In the genomic region with DNA sequence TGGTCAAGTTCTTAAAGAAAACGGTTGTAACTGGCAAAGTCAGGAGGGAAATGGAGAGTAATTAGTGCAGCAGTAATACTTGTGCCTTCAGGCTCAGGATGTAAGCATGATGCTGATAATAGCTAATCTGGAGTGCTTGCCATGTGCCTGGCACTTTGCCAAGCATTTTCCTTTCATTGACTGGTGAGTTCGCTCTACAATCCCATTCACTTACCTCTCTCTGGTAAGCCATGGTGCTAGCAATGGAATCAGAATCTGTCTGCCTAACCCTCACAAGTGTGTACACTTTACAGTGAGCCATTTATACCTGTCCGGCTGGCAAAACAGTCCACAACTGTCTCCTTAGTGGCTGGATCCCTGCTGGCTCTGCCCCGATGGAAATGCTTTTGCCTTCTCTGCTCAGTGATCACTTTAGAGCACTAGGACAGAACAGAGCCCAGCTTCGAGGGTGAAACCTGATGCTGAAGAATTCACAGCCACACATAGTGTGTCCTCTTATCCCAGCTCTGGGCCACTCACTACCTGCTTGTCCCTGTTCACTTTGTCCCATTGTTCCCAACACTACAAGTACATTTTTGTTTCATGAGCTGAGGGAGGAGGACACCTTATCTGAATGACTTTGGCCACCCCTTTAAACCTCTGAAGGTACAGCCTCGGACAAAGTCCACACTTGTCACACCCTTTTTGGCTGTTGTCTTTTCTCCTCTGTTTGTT, we compare ENCODE assay signal across 12 cellular contexts. TPM values are rescaled to one million over a fixed set of nuclear protein-coding genes. Genes with fewer than 3 reads are reported as not detected.
DNase-seq lines count a peak whose midpoint lies in the region; ATAC-seq and TF ChIP-seq lines count a peak whose summit lies in the region.
"Had no signal": no experiment of that assay in that cellular context is flagged by ENCODE, and none has a peak within 500 bp of the region (broad histone marks: within the 10 kb centered on the region; RNA-seq: fewer than 3 reads in every experiment).

No MANE protein-coding gene starts in this region.

- H3K27me3 ChIP-seq in mucosa of stomach (ENCODE audit: control insufficient read depth, insufficient read depth, low read length): no peaks in the 10 kb centered on the region
- H3K27me3 ChIP-seq in suprapubic skin: no peaks in the 10 kb centered on the region
- no peaks in the 10 kb centered on the region for H3K27me3 ChIP-seq in breast epithelium
- H3K27me3 ChIP-seq: adrenal gland, tibial nerve had no signal

- no peak overlapping the region for H3K27ac Mint-ChIP-seq in T-helper 17 cell

- H3K4me1 Mint-ChIP-seq in T-helper 17 cell: peaks cover 2% of the 10 kb centered on the region

- TF ChIP-seq CTCF in suprapubic skin (IDR thresholded peaks at IDR 0.05): no peak
- no peak for TF ChIP-seq CTCF in breast epithelium (IDR thresholded peaks at IDR 0.05)

- H3K27me3 Mint-ChIP-seq in T-helper 17 cell: no peaks in the 10 kb centered on the region

- no peaks in the 10 kb centered on the region for H3K9me3 ChIP-seq in mucosa of stomach (ENCODE audit: control insufficient read depth, low read length)
- H3K9me3 ChIP-seq in suprapubic skin: no peaks in the 10 kb centered on the region
- no peaks in the 10 kb centered on the region for H3K9me3 ChIP-seq in T-helper 17 cell (ENCODE audit: control insufficient read depth, low read length, poor library complexity, severe bottlenecking)
- no peaks in the 10 kb centered on the region for H3K9me3 ChIP-seq in breast epithelium
- H3K9me3 ChIP-seq: adrenal gland, tibial nerve had no signal

- H3K36me3 Mint-ChIP-seq in T-helper 17 cell (ENCODE audit: low read depth): no peaks in the 10 kb centered on the region

- H3K27ac ChIP-seq in suprapubic skin: no peak overlapping the region
- no peak overlapping the region for H3K27ac ChIP-seq in breast epithelium
- H3K27ac ChIP-seq: adrenal gland had no signal

- peaks cover 22% of the 10 kb centered on the region for H3K4me1 ChIP-seq in mucosa of stomach (ENCODE audit: control insufficient read depth, insufficient read depth, low read length)
- no peaks in the 10 kb centered on the region for H3K4me1 ChIP-seq in suprapubic skin
- H3K4me1 ChIP-seq in breast epithelium: no peaks in the 10 kb centered on the region
- H3K4me1 ChIP-seq: adrenal gland, tibial nerve had no signal

- peak overlapping the region; percentile 40 for H3K9ac ChIP-seq in mucosa of stomach (ENCODE audit: low read length)

- DNase-seq in DMS79 treated with DMSO at 0.1 percent for 48 hours (lab: John Stamatoyannopoulos, UW) (peak; percentile 50), NCI-H2196 treated with DMSO at 0.1 percent for 48 hours (lab: John Stamatoyannopoulos, UW; ENCODE audit: unreplicated experiment) (peak; percentile 11), dermis blood vessel endothelial cell (peak; percentile 97), suprapubic skin (ENCODE audit: low spot score in 2 of 2) (no peak), T-helper 17 cell (no peak), breast epithelium (ENCODE audit: low spot score in 2 of 2) (no peak)
- DNase-seq: activated CD4-positive, alpha-beta T cell treated with anti-CD3 and anti-CD28 coated beads, Interleukin-2, amount 50 U/mL, for 4 hours; stimulated activated CD4-positive, alpha-beta T cell treated with anti-CD3 and anti-CD28 coated beads, Interleukin-4, amount 100 ng/mL, for 1 hour had no signal

- intact Hi-C loops in breast epithelium (cut with DNase I; ENCODE audit: low total_unique reads): no loop called here

- WGBS in suprapubic skin: 82% methylated on average over 6 of the region's 6 CpGs

- no peak for TF ChIP-seq EP300 in suprapubic skin (IDR thresholded peaks at IDR 0.05)

- H3K4me3 Mint-ChIP-seq in T-helper 17 cell: no peak overlapping the region

- TF ChIP-seq POLR2A in suprapubic skin (IDR thresholded peaks at IDR 0.05) (no peak), breast epithelium (IDR thresholded peaks at IDR 0.05) (no peak)

- H3K4me3 ChIP-seq in mucosa of stomach (ENCODE audit: low read length): peak overlapping the region; percentile 3
- no peak overlapping the region for H3K4me3 ChIP-seq in suprapubic skin
- H3K4me3 ChIP-seq in breast epithelium: no peak overlapping the region
- H3K4me3 ChIP-seq: adrenal gland, tibial nerve had no signal

- H3K36me3 ChIP-seq in mucosa of stomach (ENCODE audit: control insufficient read depth, insufficient read depth, low read length): no peaks in the 10 kb centered on the region
- H3K36me3 ChIP-seq in suprapubic skin: peaks cover 27% of the 10 kb centered on the region
- H3K36me3 ChIP-seq in breast epithelium: no peaks in the 10 kb centered on the region

- ATAC-seq in T-helper 17 cell: no peak
- ATAC-seq in HG03521 (IDR thresholded peaks at IDR 0.05; ENCODE audit: unreplicated experiment): no peak

RNA-seq across cellular contexts. Expression of a gene that starts 10.3 kb away (rescaled TPM):
- total RNA-seq in dermis blood vessel endothelial cell (73.3 and 92.7 TPM in 2 replicates), suprapubic skin (100 to 1,000 TPM; 103 to 187 (median 166) TPM), T-helper 17 cell (10 to 100 TPM; 31.6 to 40.5 TPM), breast epithelium (100 to 1,000 TPM; 107 to 290 (median 120) TPM)

RNA-seq across cellular contexts. Expression of a gene that starts 10.9 kb away (rescaled TPM):
- not detected in 2 replicates for total RNA-seq in dermis blood vessel endothelial cell
- under 1 TPM in 1 of 4 donors, not detected in 3; 0.32 TPM for total RNA-seq in suprapubic skin
- total RNA-seq in T-helper 17 cell: not detected
- total RNA-seq in breast epithelium: not detected
- total RNA-seq: adrenal gland, tibial nerve had no signal

Comparison
In these comparisons a context has a peak if more than half of its experiments do, and no peak if none do; other contexts are left out.
1. DNase-seq: peak in DMS79 treated with DMSO at 0.1 percent for 48 hours (single experiment), NCI-H2196 treated with DMSO at 0.1 percent for 48 hours (single experiment) and dermis blood vessel endothelial cell (single experiment); none in suprapubic skin (0 of 2), T-helper 17 cell (0 of 3) and breast epithelium (0 of 2).